In genomic region chr7:22499888-22500689, GRCh38 we compare ENCODE assay signal across 8 cellular contexts. TPM values are rescaled to one million over a fixed set of nuclear protein-coding genes. Genes with fewer than 3 reads are reported as not detected.
DNase-seq lines count a peak whose midpoint lies in the region; ATAC-seq and TF ChIP-seq lines count a peak whose summit lies in the region.
"Not testable (repeated sequence)": the region's sequence is repeated elsewhere in the genome, so short reads cannot be mapped to it uniquely, and the experiment has no call there.

TSS of gene STEAP1B (minus strand) at chr7:22500188. CDS start at chr7:22494855, 5,333 bp downstream.

- POLR2A ChIA-PET in activated CD8-positive, alpha-beta T cell treated with anti-CD3 and anti-CD28 coated beads, Interleukin-2, amount 10 ng/mL, durations not matched to agents 7 days and 5 days (lab: Charles Lee): not testable (repeated sequence)

- CTCF ChIA-PET in activated CD8-positive, alpha-beta T cell treated with anti-CD3 and anti-CD28 coated beads, Interleukin-2, amount 10 ng/mL, durations not matched to agents 7 days and 5 days (lab: Charles Lee): interaction anchor here (0.7 to 1.7 kb wide), 3 partner anchors 9 to 417 kb away, joined by 3 to 6 read pairs (median 4); no protein-coding TSS in a partner anchor

- DNase-seq in AG09319 (ENCODE audit: extremely low read depth, low read depth): peak; percentile 73
- peak; percentile 55 for DNase-seq in NCI-H510A treated with DMSO at 0.1 percent for 48 hours (lab: John Stamatoyannopoulos, UW)
- peak; percentile 87 for DNase-seq in activated CD8-positive, alpha-beta T cell treated with anti-CD3 and anti-CD28 coated beads, Interleukin-2, amount 10 ng/mL, durations not matched to agents 7 days and 5 days
- peak; percentile 94 for DNase-seq in ecto neural progenitor cell (ENCODE audit: low spot score)
- DNase-seq in left lobe of liver (ENCODE audit: low spot score): peak; percentile 78
- DNase-seq in stimulated activated CD4-positive, alpha-beta T cell treated with anti-CD3 and anti-CD28 coated beads, Interleukin-1b, Interleukin-23, amount 100 ng/mL, for 24 hours (ENCODE audit: low read depth in 4 of 4, low spot score in 1 of 4): peak; percentile 75 to 83 (median 77)

- H3K27ac Mint-ChIP-seq in activated CD8-positive, alpha-beta T cell treated with anti-CD3 and anti-CD28 coated beads, Interleukin-2, amount 10 ng/mL, durations not matched to agents 7 days and 5 days: not testable (repeated sequence)

- peak; percentile 70 for TF ChIP-seq CTCF in AG09319 (IDR thresholded peaks at IDR 0.05; ENCODE audit: low read depth, low read length)

- H3K27me3 Mint-ChIP-seq in activated CD8-positive, alpha-beta T cell treated with anti-CD3 and anti-CD28 coated beads, Interleukin-2, amount 10 ng/mL, durations not matched to agents 7 days and 5 days (ENCODE audit: low read depth): peaks cover 24% of the 10 kb centered on the region

- peak; percentile 97 for ATAC-seq in GM19043 (IDR thresholded peaks at IDR 0.05; ENCODE audit: low read depth, unreplicated experiment)
- ATAC-seq in HG03139 (IDR thresholded peaks at IDR 0.05; ENCODE audit: unreplicated experiment): peak; percentile 96
- ATAC-seq in activated CD8-positive, alpha-beta T cell treated with anti-CD3 and anti-CD28 coated beads, Interleukin-2, amount 10 ng/mL, durations not matched to agents 7 days and 5 days: peak; percentile 100
- ATAC-seq in left lobe of liver: peak; percentile 98

- not testable (repeated sequence) for H3K4me3 Mint-ChIP-seq in activated CD8-positive, alpha-beta T cell treated with anti-CD3 and anti-CD28 coated beads, Interleukin-2, amount 10 ng/mL, durations not matched to agents 7 days and 5 days

- not testable (repeated sequence) for H3K36me3 Mint-ChIP-seq in activated CD8-positive, alpha-beta T cell treated with anti-CD3 and anti-CD28 coated beads, Interleukin-2, amount 10 ng/mL, durations not matched to agents 7 days and 5 days (ENCODE audit: low read depth)

- H3K4me1 Mint-ChIP-seq in activated CD8-positive, alpha-beta T cell treated with anti-CD3 and anti-CD28 coated beads, Interleukin-2, amount 10 ng/mL, durations not matched to agents 7 days and 5 days (ENCODE audit: low read depth): not testable (repeated sequence)

- not testable (repeated sequence) for H3K9me3 Mint-ChIP-seq in activated CD8-positive, alpha-beta T cell treated with anti-CD3 and anti-CD28 coated beads, Interleukin-2, amount 10 ng/mL, durations not matched to agents 7 days and 5 days (ENCODE audit: insufficient read depth)

RNA-seq across cellular contexts. Expression of gene STEAP1B, which starts in this region (rescaled TPM):
- total RNA-seq in activated CD8-positive, alpha-beta T cell treated with anti-CD3 and anti-CD28 coated beads, Interleukin-2, amount 10 ng/mL, durations not matched to agents 7 days and 5 days: not detected
- not detected for total RNA-seq in left lobe of liver

Comparison
In these comparisons a context has a peak if more than half of its experiments do, and no peak if none do; other contexts are left out.
1. Peak in every context shown above with its lines: DNase-seq and ATAC-seq.
2. Peak in DNase-seq and ATAC-seq in activated CD8-positive, alpha-beta T cell treated with anti-CD3 and anti-CD28 coated beads, Interleukin-2, amount 10 ng/mL, durations not matched to agents 7 days and 5 days; RNA of the gene not detected or under 1 TPM.
3. Peak in DNase-seq and ATAC-seq in left lobe of liver; RNA of the gene not detected or under 1 TPM.